ENCODE assay signal across 8 cellular contexts in the genomic region with DNA sequence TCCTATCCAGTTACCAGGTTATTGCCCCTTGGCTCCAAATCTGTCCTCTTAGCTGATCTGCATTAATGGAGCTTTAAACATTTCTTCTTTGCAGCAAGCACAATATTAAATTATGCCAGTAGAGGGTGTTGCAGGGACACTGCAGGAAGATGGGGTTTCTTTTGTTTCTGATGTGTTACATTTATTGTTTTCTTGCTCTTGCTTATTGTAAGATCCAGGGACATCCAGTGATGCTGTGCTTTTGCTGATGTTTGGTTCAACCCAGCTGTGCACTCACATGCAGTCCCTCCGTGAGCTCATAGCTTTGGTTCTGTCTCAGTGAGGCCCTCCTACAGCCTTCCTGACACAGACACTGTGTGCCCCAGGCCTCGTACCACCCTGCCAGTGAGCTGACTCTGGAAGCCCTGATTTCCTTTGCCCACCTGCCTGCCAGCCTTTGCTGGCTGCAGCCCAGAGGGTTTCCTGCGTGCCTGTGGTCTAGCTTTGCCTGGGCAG.
DNase-seq lines count a peak whose midpoint lies in the region; ATAC-seq and TF ChIP-seq lines count a peak whose summit lies in the region.

No MANE protein-coding gene starts in this region.

- no peaks in the 10 kb centered on the region for H3K9me3 ChIP-seq in CD4-positive, alpha-beta T cell (ENCODE audit: control insufficient read depth, low read length)

- CTCF ChIA-PET in CD4-positive, alpha-beta T cell (lab: Charles Lee), result interaction anchor here (1.0 to 1.1 kb wide), 3 partner anchors 13 to 481 kb away, joined by 3 read pairs; no protein-coding TSS in a partner anchor
- CTCF ChIA-PET in WTC11 (lab: Charles Lee), result interaction anchor here (0.5 to 1.9 kb wide), 51 partner anchors 9 to 862 kb away, joined by 3 to 32 read pairs (median 4); partner anchors contain the start of genes CACYBP and GPR52
- CTCF ChIA-PET in activated CD4-positive, alpha-beta memory T cell treated with anti-CD3 and anti-CD28 coated beads, Interleukin-2, amount 10 ng/mL, durations not matched to agents 7 days and 5 days (lab: Charles Lee), result interaction anchor here (0.6 to 2.8 kb wide), 39 partner anchors 9 to 843 kb away, joined by 3 to 23 read pairs (median 4); no protein-coding TSS in a partner anchor

- H3K27me3 ChIP-seq in CD4-positive, alpha-beta T cell (ENCODE audit: control insufficient read depth, insufficient read depth, low read length), result no peaks in the 10 kb centered on the region

- intact Hi-C loops in CD4-positive, alpha-beta T cell (cut with DNase I, micrococcal nuclease), result loop anchor here in 1 of 2 experiments (1.0 kb wide), 1 partner anchor 464 kb away; no protein-coding TSS in a partner anchor

- no peaks in the 10 kb centered on the region for H3K4me1 Mint-ChIP-seq in CD4-positive, alpha-beta T cell (ENCODE audit: low read depth)
- H3K4me1 Mint-ChIP-seq in WTC11 (no peaks in the 10 kb centered on the region), osteocyte (ENCODE audit: unreplicated experiment) (no peaks in the 10 kb centered on the region)
- no peaks in the 10 kb centered on the region for H3K4me1 Mint-ChIP-seq in activated CD4-positive, alpha-beta memory T cell treated with anti-CD3 and anti-CD28 coated beads, Interleukin-2, amount 10 ng/mL, durations not matched to agents 7 days and 5 days

- POLR2A ChIA-PET in CD4-positive, alpha-beta T cell (lab: Charles Lee), result no interaction called here
- POLR2A ChIA-PET in WTC11 (lab: Charles Lee), result no interaction called here
- POLR2A ChIA-PET in activated CD4-positive, alpha-beta memory T cell treated with anti-CD3 and anti-CD28 coated beads, Interleukin-2, amount 10 ng/mL, durations not matched to agents 7 days and 5 days (lab: Charles Lee), result interaction anchor here (1.4 kb wide), 1 partner anchor 736 kb away, joined by 4 read pairs; no protein-coding TSS in a partner anchor

- no peaks in the 10 kb centered on the region for H3K9me3 Mint-ChIP-seq in CD4-positive, alpha-beta T cell
- no peaks in the 10 kb centered on the region for H3K9me3 Mint-ChIP-seq in WTC11
- H3K9me3 Mint-ChIP-seq in osteocyte (ENCODE audit: unreplicated experiment), result no peaks in the 10 kb centered on the region
- no peaks in the 10 kb centered on the region for H3K9me3 Mint-ChIP-seq in activated CD4-positive, alpha-beta memory T cell treated with anti-CD3 and anti-CD28 coated beads, Interleukin-2, amount 10 ng/mL, durations not matched to agents 7 days and 5 days

- ATAC-seq in CD4-positive, alpha-beta T cell (ENCODE audit: poor library complexity), result no peak
- ATAC-seq in GM21619 (IDR thresholded peaks at IDR 0.05; ENCODE audit: unreplicated experiment), result peak; percentile 66
- ATAC-seq in WTC11, result peak; percentile 71

- no peak for DNase-seq in CD4-positive, alpha-beta T cell
- DNase-seq in NCI-H2107 (lab: John Stamatoyannopoulos, UW), result peak; percentile 36
- DNase-seq in WTC11 (ENCODE audit: low spot score), result no peak
- peak; percentile 84 for DNase-seq in globus pallidus (ENCODE audit: low spot score)
- no peak for DNase-seq in osteocyte (ENCODE audit: extremely low spot score, unreplicated experiment)
- no peak for DNase-seq in NCI-H524 treated with DMSO at 0.1 percent for 48 hours (lab: John Stamatoyannopoulos, UW)
- no peak for DNase-seq in activated CD4-positive, alpha-beta memory T cell treated with anti-CD3 and anti-CD28 coated beads, Interleukin-2, amount 10 ng/mL, durations not matched to agents 7 days and 5 days

- TF ChIP-seq CTCF in CD4-positive, alpha-beta T cell (IDR thresholded peaks at IDR 0.05), result peak; percentile 30
- TF ChIP-seq CTCF in WTC11 (IDR thresholded peaks at IDR 0.05) (peak; percentile 41; the same call in 1 of the 2 replicates), osteocyte (IDR thresholded peaks at IDR 0.05) (peak; percentile 77)

- H3K36me3 Mint-ChIP-seq in CD4-positive, alpha-beta T cell (ENCODE audit: low read depth), result peaks cover 4% of the 10 kb centered on the region
- H3K36me3 Mint-ChIP-seq in WTC11, result no peaks in the 10 kb centered on the region
- no peaks in the 10 kb centered on the region for H3K36me3 Mint-ChIP-seq in osteocyte (ENCODE audit: unreplicated experiment)
- H3K36me3 Mint-ChIP-seq in activated CD4-positive, alpha-beta memory T cell treated with anti-CD3 and anti-CD28 coated beads, Interleukin-2, amount 10 ng/mL, durations not matched to agents 7 days and 5 days (ENCODE audit: low read depth), result no peaks in the 10 kb centered on the region

- H3K27ac ChIP-seq in CD4-positive, alpha-beta T cell (ENCODE audit: low read depth, low read length), result no peak overlapping the region

- H3K27ac Mint-ChIP-seq in CD4-positive, alpha-beta T cell, result no peak overlapping the region
- no peak overlapping the region for H3K27ac Mint-ChIP-seq in WTC11
- peak overlapping the region; percentile 32 for H3K27ac Mint-ChIP-seq in osteocyte (ENCODE audit: unreplicated experiment)
- H3K27ac Mint-ChIP-seq in activated CD4-positive, alpha-beta memory T cell treated with anti-CD3 and anti-CD28 coated beads, Interleukin-2, amount 10 ng/mL, durations not matched to agents 7 days and 5 days, result no peak overlapping the region

- H3K27me3 Mint-ChIP-seq in CD4-positive, alpha-beta T cell, result no peaks in the 10 kb centered on the region
- H3K27me3 Mint-ChIP-seq in WTC11 (ENCODE audit: low read depth) (no peaks in the 10 kb centered on the region), osteocyte (ENCODE audit: unreplicated experiment) (no peaks in the 10 kb centered on the region)
- no peaks in the 10 kb centered on the region for H3K27me3 Mint-ChIP-seq in activated CD4-positive, alpha-beta memory T cell treated with anti-CD3 and anti-CD28 coated beads, Interleukin-2, amount 10 ng/mL, durations not matched to agents 7 days and 5 days

- no peak overlapping the region for H3K4me3 Mint-ChIP-seq in CD4-positive, alpha-beta T cell
- H3K4me3 Mint-ChIP-seq in WTC11 (no peak overlapping the region), osteocyte (ENCODE audit: unreplicated experiment) (no peak overlapping the region)
- no peak overlapping the region for H3K4me3 Mint-ChIP-seq in activated CD4-positive, alpha-beta memory T cell treated with anti-CD3 and anti-CD28 coated beads, Interleukin-2, amount 10 ng/mL, durations not matched to agents 7 days and 5 days

TF ChIP-seq in WTC11, 78 proteins besides CTCF, POLR2A, EP300 and RAD21 (continues in another document):
- no peak for TF ChIP-seq ZNF219 (CRISPR knock-in tag; IDR thresholded peaks at IDR 0.05; ENCODE audit: borderline replicate concordance)
- TF ChIP-seq, protein P1, sequence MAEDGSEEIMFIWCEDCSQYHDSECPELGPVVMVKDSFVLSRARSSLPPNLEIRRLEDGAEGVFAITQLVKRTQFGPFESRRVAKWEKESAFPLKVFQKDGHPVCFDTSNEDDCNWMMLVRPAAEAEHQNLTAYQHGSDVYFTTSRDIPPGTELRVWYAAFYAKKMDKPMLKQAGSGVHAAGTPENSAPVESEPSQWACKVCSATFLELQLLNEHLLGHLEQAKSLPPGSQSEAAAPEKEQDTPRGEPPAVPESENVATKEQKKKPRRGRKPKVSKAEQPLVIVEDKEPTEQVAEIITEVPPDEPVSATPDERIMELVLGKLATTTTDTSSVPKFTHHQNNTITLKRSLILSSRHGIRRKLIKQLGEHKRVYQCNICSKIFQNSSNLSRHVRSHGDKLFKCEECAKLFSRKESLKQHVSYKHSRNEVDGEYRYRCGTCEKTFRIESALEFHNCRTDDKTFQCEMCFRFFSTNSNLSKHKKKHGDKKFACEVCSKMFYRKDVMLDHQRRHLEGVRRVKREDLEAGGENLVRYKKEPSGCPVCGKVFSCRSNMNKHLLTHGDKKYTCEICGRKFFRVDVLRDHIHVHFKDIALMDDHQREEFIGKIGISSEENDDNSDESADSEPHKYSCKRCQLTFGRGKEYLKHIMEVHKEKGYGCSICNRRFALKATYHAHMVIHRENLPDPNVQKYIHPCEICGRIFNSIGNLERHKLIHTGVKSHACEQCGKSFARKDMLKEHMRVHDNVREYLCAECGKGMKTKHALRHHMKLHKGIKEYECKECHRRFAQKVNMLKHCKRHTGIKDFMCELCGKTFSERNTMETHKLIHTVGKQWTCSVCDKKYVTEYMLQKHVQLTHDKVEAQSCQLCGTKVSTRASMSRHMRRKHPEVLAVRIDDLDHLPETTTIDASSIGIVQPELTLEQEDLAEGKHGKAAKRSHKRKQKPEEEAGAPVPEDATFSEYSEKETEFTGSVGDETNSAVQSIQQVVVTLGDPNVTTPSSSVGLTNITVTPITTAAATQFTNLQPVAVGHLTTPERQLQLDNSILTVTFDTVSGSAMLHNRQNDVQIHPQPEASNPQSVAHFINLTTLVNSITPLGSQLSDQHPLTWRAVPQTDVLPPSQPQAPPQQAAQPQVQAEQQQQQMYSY (CRISPR knock-in tag; IDR thresholded peaks at IDR 0.05), result no peak
- no peak for TF ChIP-seq STAT6 (CRISPR knock-in tag; conservative IDR thresholded peaks at IDR 0.05; ENCODE audit: low read depth)
- TF ChIP-seq SOX15 (CRISPR knock-in tag; IDR thresholded peaks at IDR 0.05), result no peak
- no peak for TF ChIP-seq IRF2 (CRISPR knock-in tag; IDR thresholded peaks at IDR 0.05; ENCODE audit: borderline replicate concordance, low read depth)

Comparison
In these comparisons a context has a peak if more than half of its experiments do, and no peak if none do; other contexts are left out.
1. DNase-seq: peak in NCI-H2107 (single experiment) and globus pallidus (single experiment); none in CD4-positive, alpha-beta T cell (0 of 10), WTC11 (single experiment), osteocyte (single experiment), NCI-H524 treated with DMSO at 0.1 percent for 48 hours (single experiment) and activated CD4-positive, alpha-beta memory T cell treated with anti-CD3 and anti-CD28 coated beads, Interleukin-2, amount 10 ng/mL, durations not matched to agents 7 days and 5 days (single experiment).
2. Peak in every context shown above with its lines, with median percentiles within 50 percentile points of each other: CTCF ChIP-seq.